14 cellular contexts compared by ENCODE assay signal in genomic region chr13:108917581-108917980, GRCh38.
A peak's percentile ranks its signal among the peaks of the same experiment; 100 is the strongest.
DNase-seq lines count a peak whose midpoint lies in the region; ATAC-seq and TF ChIP-seq lines count a peak whose summit lies in the region.
"Had no signal": no experiment of that assay in that cellular context is flagged by ENCODE, and none has a peak within 500 bp of the region (broad histone marks: within the 10 kb centered on the region; RNA-seq: fewer than 3 reads in every experiment).

No MANE protein-coding gene starts in this region.

- DNase-seq in NCI-H748 (lab: John Stamatoyannopoulos, UW; ENCODE audit: unreplicated experiment) (peak; percentile 36), NCI-H748 treated with DMSO at 0.1 percent for 48 hours (lab: John Stamatoyannopoulos, UW) (no peak), ascending aorta (ENCODE audit: low spot score in 2 of 2) (no peak), fibroblast of villous mesenchyme (ENCODE audit: low read depth) (peak; percentile 71), vagina (ENCODE audit: extremely low spot score in 2 of 2) (no peak), posterior cingulate gyrus (no peak)
- DNase-seq in natural killer cell treated with Interleukin-12 subunit alpha and Interleukin-12 subunit beta and Interleukin-15 and Interleukin-18, amount 100 ng/mL, for 72 hours (ENCODE audit: low spot score), result no peak
- DNase-seq in activated CD8-positive, alpha-beta T cell treated with anti-CD3 and anti-CD28 coated beads, Interleukin-2, amount 10 ng/mL, durations not matched to agents 7 days and 5 days, result no peak
- DNase-seq: 8988T; activated naive CD4-positive, alpha-beta T cell treated with anti-CD3 and anti-CD28 coated beads, Interleukin-2, amount 10 ng/mL, durations not matched to agents 7 days and 5 days; CD8-positive, alpha-beta memory T cell; H7 had no signal

- H3K9me3 Mint-ChIP-seq in natural killer cell treated with Interleukin-12 subunit alpha and Interleukin-12 subunit beta and Interleukin-15 and Interleukin-18, amount 100 ng/mL, for 72 hours, result no peaks in the 10 kb centered on the region
- H3K9me3 Mint-ChIP-seq in activated CD8-positive, alpha-beta T cell treated with anti-CD3 and anti-CD28 coated beads, Interleukin-2, amount 10 ng/mL, durations not matched to agents 7 days and 5 days (ENCODE audit: insufficient read depth), result no peaks in the 10 kb centered on the region
- H3K9me3 Mint-ChIP-seq: activated naive CD4-positive, alpha-beta T cell treated with anti-CD3 and anti-CD28 coated beads, Interleukin-2, amount 10 ng/mL, durations not matched to agents 7 days and 5 days had no signal

- no peaks in the 10 kb centered on the region for H3K27me3 Mint-ChIP-seq in natural killer cell treated with Interleukin-12 subunit alpha and Interleukin-12 subunit beta and Interleukin-15 and Interleukin-18, amount 100 ng/mL, for 72 hours
- H3K27me3 Mint-ChIP-seq in activated CD8-positive, alpha-beta T cell treated with anti-CD3 and anti-CD28 coated beads, Interleukin-2, amount 10 ng/mL, durations not matched to agents 7 days and 5 days (ENCODE audit: low read depth), result peaks cover 2% of the 10 kb centered on the region
- H3K27me3 Mint-ChIP-seq: activated naive CD4-positive, alpha-beta T cell treated with anti-CD3 and anti-CD28 coated beads, Interleukin-2, amount 10 ng/mL, durations not matched to agents 7 days and 5 days; CD8-positive, alpha-beta memory T cell had no signal

- H3K27ac Mint-ChIP-seq in natural killer cell treated with Interleukin-12 subunit alpha and Interleukin-12 subunit beta and Interleukin-15 and Interleukin-18, amount 100 ng/mL, for 72 hours, result no peak overlapping the region
- no peak overlapping the region for H3K27ac Mint-ChIP-seq in activated CD8-positive, alpha-beta T cell treated with anti-CD3 and anti-CD28 coated beads, Interleukin-2, amount 10 ng/mL, durations not matched to agents 7 days and 5 days
- H3K27ac Mint-ChIP-seq: activated naive CD4-positive, alpha-beta T cell treated with anti-CD3 and anti-CD28 coated beads, Interleukin-2, amount 10 ng/mL, durations not matched to agents 7 days and 5 days; CD8-positive, alpha-beta memory T cell had no signal

- no peak overlapping the region for H3K4me3 Mint-ChIP-seq in natural killer cell treated with Interleukin-12 subunit alpha and Interleukin-12 subunit beta and Interleukin-15 and Interleukin-18, amount 100 ng/mL, for 72 hours
- no peak overlapping the region for H3K4me3 Mint-ChIP-seq in activated CD8-positive, alpha-beta T cell treated with anti-CD3 and anti-CD28 coated beads, Interleukin-2, amount 10 ng/mL, durations not matched to agents 7 days and 5 days
- H3K4me3 Mint-ChIP-seq: activated naive CD4-positive, alpha-beta T cell treated with anti-CD3 and anti-CD28 coated beads, Interleukin-2, amount 10 ng/mL, durations not matched to agents 7 days and 5 days; CD8-positive, alpha-beta memory T cell had no signal

- H3K36me3 ChIP-seq in ascending aorta (no peaks in the 10 kb centered on the region), vagina (no peaks in the 10 kb centered on the region)

- H3K27ac ChIP-seq in ascending aorta, result peak overlapping the region; percentile 43 to 44
- peak overlapping the region; percentile 56 for H3K27ac ChIP-seq in vagina

- POLR2A ChIA-PET in activated CD8-positive, alpha-beta T cell treated with anti-CD3 and anti-CD28 coated beads, Interleukin-2, amount 10 ng/mL, durations not matched to agents 7 days and 5 days (lab: Charles Lee), result no interaction called here

- TF ChIP-seq CTCF in ascending aorta (IDR thresholded peaks at IDR 0.05), result no peak
- TF ChIP-seq CTCF in fibroblast of villous mesenchyme (IDR thresholded peaks at IDR 0.05; ENCODE audit: insufficient read depth, low read depth, low read length), result no peak
- TF ChIP-seq CTCF in vagina (IDR thresholded peaks at IDR 0.05), result no peak

- ATAC-seq in natural killer cell treated with Interleukin-12 subunit alpha and Interleukin-12 subunit beta and Interleukin-15 and Interleukin-18, amount 100 ng/mL, for 72 hours, result no peak
- no peak for ATAC-seq in activated CD8-positive, alpha-beta T cell treated with anti-CD3 and anti-CD28 coated beads, Interleukin-2, amount 10 ng/mL, durations not matched to agents 7 days and 5 days
- ATAC-seq: activated CD4-positive, CD25-positive, alpha-beta regulatory T cell treated with anti-CD3 and anti-CD28 coated beads, Interleukin-2, amount 50 U/mL, for 24 hours; sciatic nerve had no signal

- no peaks in the 10 kb centered on the region for H3K9me3 ChIP-seq in ascending aorta
- no peaks in the 10 kb centered on the region for H3K9me3 ChIP-seq in vagina

- H3K36me3 Mint-ChIP-seq in natural killer cell treated with Interleukin-12 subunit alpha and Interleukin-12 subunit beta and Interleukin-15 and Interleukin-18, amount 100 ng/mL, for 72 hours, result no peaks in the 10 kb centered on the region
- no peaks in the 10 kb centered on the region for H3K36me3 Mint-ChIP-seq in activated CD8-positive, alpha-beta T cell treated with anti-CD3 and anti-CD28 coated beads, Interleukin-2, amount 10 ng/mL, durations not matched to agents 7 days and 5 days (ENCODE audit: low read depth)
- H3K36me3 Mint-ChIP-seq: activated naive CD4-positive, alpha-beta T cell treated with anti-CD3 and anti-CD28 coated beads, Interleukin-2, amount 10 ng/mL, durations not matched to agents 7 days and 5 days; CD8-positive, alpha-beta memory T cell had no signal

- H3K27me3 ChIP-seq in ascending aorta, result no peaks in the 10 kb centered on the region
- H3K27me3 ChIP-seq in vagina, result no peaks in the 10 kb centered on the region

- H3K4me1 ChIP-seq in ascending aorta (peaks cover 3 to 15% of the 10 kb centered on the region in 2 donors), vagina (peaks cover 46% of the 10 kb centered on the region)

- peaks cover 13 to 23% of the 10 kb centered on the region in 2 donors for H3K4me1 Mint-ChIP-seq in natural killer cell treated with Interleukin-12 subunit alpha and Interleukin-12 subunit beta and Interleukin-15 and Interleukin-18, amount 100 ng/mL, for 72 hours (ENCODE audit: low read depth in 2 of 2)
- peaks cover 18% of the 10 kb centered on the region for H3K4me1 Mint-ChIP-seq in activated CD8-positive, alpha-beta T cell treated with anti-CD3 and anti-CD28 coated beads, Interleukin-2, amount 10 ng/mL, durations not matched to agents 7 days and 5 days (ENCODE audit: low read depth)

- intact Hi-C loops in ascending aorta (cut with DNase I) (loop anchor here (5.0 kb wide), 1 partner anchor 870 kb away; the partner anchor contains the start of gene IRS2), vagina (cut with DNase I) (no loop called here), posterior cingulate gyrus (cut with DNase I) (no loop called here)

- no peak overlapping the region for H3K4me3 ChIP-seq in ascending aorta
- H3K4me3 ChIP-seq in fibroblast of villous mesenchyme (ENCODE audit: low read depth, low read length), result no peak overlapping the region
- no peak overlapping the region for H3K4me3 ChIP-seq in vagina

- no peak for TF ChIP-seq POLR2A in vagina (IDR thresholded peaks at IDR 0.05)

- CTCF ChIA-PET in activated CD8-positive, alpha-beta T cell treated with anti-CD3 and anti-CD28 coated beads, Interleukin-2, amount 10 ng/mL, durations not matched to agents 7 days and 5 days (lab: Charles Lee), result no interaction called here

Comparison
In these comparisons a context has a peak if more than half of its experiments do, and no peak if none do; other contexts are left out.
1. DNase-seq: peak in NCI-H748 (single experiment) and fibroblast of villous mesenchyme (single experiment); none in NCI-H748 treated with DMSO at 0.1 percent for 48 hours (single experiment), ascending aorta (0 of 2), vagina (0 of 2), posterior cingulate gyrus (0 of 10), natural killer cell treated with Interleukin-12 subunit alpha and Interleukin-12 subunit beta and Interleukin-15 and Interleukin-18, amount 100 ng/mL, for 72 hours (single experiment) and activated CD8-positive, alpha-beta T cell treated with anti-CD3 and anti-CD28 coated beads, Interleukin-2, amount 10 ng/mL, durations not matched to agents 7 days and 5 days (single experiment).